Comparison of ENCODE assay signal across 21 cellular contexts in the genomic region with DNA sequence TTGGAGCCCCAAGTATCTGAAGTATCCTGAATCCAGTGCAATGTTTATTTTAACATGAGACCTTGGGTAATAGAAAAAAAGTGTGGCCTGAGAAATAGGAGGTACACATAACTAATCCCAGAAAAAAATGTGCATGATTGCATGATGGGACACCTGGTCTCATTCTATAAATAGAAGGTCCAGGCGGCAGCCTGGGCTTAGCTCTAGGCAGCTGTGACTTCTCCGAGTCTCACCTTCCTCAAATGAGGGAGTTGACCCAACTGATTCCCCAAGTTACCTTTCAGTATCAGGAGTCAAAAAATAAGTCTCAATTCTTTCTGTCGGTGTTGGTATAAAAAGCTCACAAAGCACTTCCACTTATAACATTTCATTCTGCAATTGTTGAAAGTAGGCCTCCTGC.
"Had no signal": no experiment of that assay in that cellular context is flagged by ENCODE, and none has a peak within 500 bp of the region (broad histone marks: within the 10 kb centered on the region; RNA-seq: fewer than 3 reads in every experiment).

No MANE protein-coding gene starts in this region.

- DNase-seq: IMR-90; Karpas-422; KG1; MG63; NCI-H1436; NCI-H187; NCI-H2029; NCI-H2081 treated with DMSO at 0.1 percent for 48 hours; NCI-H2227 treated with DMSO at 0.1 percent for 48 hours; NCI-H510A; NCI-H524 treated with DMSO at 0.1 percent for 48 hours; NCI-H774; NK-92 treated with Interleukin-12 subunit alpha and Interleukin-12 subunit beta, amount 100 ng/mL, for 24 hours; PC-3; SHP77 treated with DMSO at 0.1 percent for 48 hours; SJCRH30; T-helper 1 cell; T-helper 17 cell had no signal

- H3K27ac ChIP-seq: SJCRH30 had no signal

- H3K4me1 Mint-ChIP-seq: T-helper 17 cell had no signal

- H3K27me3 ChIP-seq: MG63, SJCRH30 had no signal

- H3K4me3 Mint-ChIP-seq: T-helper 17 cell had no signal

- H3K36me3 ChIP-seq: MG63, SJCRH30 had no signal

- H3K4me3 ChIP-seq: MG63, SJCRH30 had no signal

- H3K27ac Mint-ChIP-seq: T-helper 17 cell had no signal

- H3K9me3 ChIP-seq: MG63, SJCRH30 had no signal

- ATAC-seq: HepG2, Panc1, PC-3, Right ventricle myocardium inferior, T-helper 17 cell had no signal

- H3K4me1 ChIP-seq: SJCRH30 had no signal
